In the genomic region with DNA sequence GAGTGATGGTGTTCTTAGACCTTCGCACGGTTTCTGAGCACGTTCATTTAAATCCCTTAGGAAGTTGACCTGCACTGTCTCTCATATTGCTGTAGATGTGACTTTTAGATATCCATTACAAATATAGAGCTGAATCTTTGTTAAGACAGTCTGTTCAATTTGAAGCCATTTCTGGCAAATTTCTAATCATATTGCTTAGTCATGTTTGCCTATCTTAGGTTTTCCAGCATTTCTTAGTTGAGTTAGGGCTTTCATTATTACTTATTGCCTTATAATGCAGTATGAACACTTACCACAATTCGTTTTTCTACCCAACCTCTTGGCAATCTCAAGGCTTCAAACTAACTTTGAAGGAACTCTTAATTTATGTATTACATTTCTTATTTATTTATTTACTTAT, we compare ENCODE assay signal across 20 cellular contexts.
DNase-seq lines count a peak whose midpoint lies in the region; ATAC-seq, FAIRE-seq and TF ChIP-seq lines count a peak whose summit lies in the region.
"Had no signal": no experiment of that assay in that cellular context is flagged by ENCODE, and none has a peak within 500 bp of the region (broad histone marks: within the 10 kb centered on the region; RNA-seq: fewer than 3 reads in every experiment).

No MANE protein-coding gene starts in this region.

- H3K56ac ChIP-seq in H1 (replicated peaks; ENCODE audit: insufficient read length, low read depth, low read length) = no peak overlapping the region

- no peak overlapping the region for H3K14ac ChIP-seq in H1 (ENCODE audit: insufficient read length)

- no peak for DNase-seq in CD8-positive, alpha-beta memory T cell
- no peak for DNase-seq in H1 (ENCODE audit: low read depth in 1 of 2, low spot score in 2 of 2)
- DNase-seq in neural progenitor cell (ENCODE audit: low spot score) = no peak
- DNase-seq in hypothalamus (lab: John Stamatoyannopoulos, UW) = no peak
- DNase-seq: BE2C; CD4-positive, alpha-beta memory T cell; COR-L47; DMS153; DMS79 treated with DMSO at 0.1 percent for 48 hours; EL; H7 had no signal

- H3K36me3 ChIP-seq in CD8-positive, alpha-beta memory T cell (ENCODE audit: insufficient read depth, low read length) = no peaks in the 10 kb centered on the region
- H3K36me3 ChIP-seq in Loucy (ENCODE audit: insufficient read depth, low read length) (peaks cover 22% of the 10 kb centered on the region; the same call in 1 of the 2 replicates), H1 (ENCODE audit: control insufficient read depth in 2 of 4, insufficient read depth in 4 of 4, low read length in 3 of 4) (peaks cover 2 to 14% (median 3%) of the 10 kb centered on the region in 4 experiments; a peak in 3 of 8 replicates), neural progenitor cell (peaks cover 15% of the 10 kb centered on the region)
- H3K36me3 ChIP-seq: BE2C had no signal

- FAIRE-seq in H1 (lab: Jason Lieb, UNC) = peak; percentile 70
- FAIRE-seq: A204.1, D721Med, GM12891, GM19239 had no signal

- CTCF ChIA-PET in CD8-positive, alpha-beta memory T cell (lab: Charles Lee) = interaction anchor here (0.6 kb wide), 1 partner anchor 13 kb away, joined by 3 read pairs; no protein-coding TSS in a partner anchor
- CTCF ChIA-PET in H1 (lab: Charles Lee; ENCODE audit: partially characterized antibody) = interaction anchor here (1.8 kb wide), 1 partner anchor 13 kb away, joined by 5 read pairs; no protein-coding TSS in a partner anchor

- no peak for TF ChIP-seq POLR2A in H1 (IDR thresholded peaks at IDR 0.05; ENCODE audit: control extremely low read depth in 1 of 2, low read depth in 2 of 2, low read length in 2 of 2)

- H3K23ac ChIP-seq in H1 (ENCODE audit: insufficient read length) = no peak overlapping the region

- no peaks in the 10 kb centered on the region for H3K9me3 Mint-ChIP-seq in CD8-positive, alpha-beta memory T cell
- no peaks in the 10 kb centered on the region for H3K9me3 Mint-ChIP-seq in neural progenitor cell
- H3K9me3 Mint-ChIP-seq: CD4-positive, alpha-beta memory T cell; IgD-negative memory B cell had no signal

- peak overlapping the region; percentile 51 for H3K9ac ChIP-seq in Loucy (ENCODE audit: low read depth, low read length, poor library complexity, severe bottlenecking)
- no peak overlapping the region for H3K9ac ChIP-seq in H1 (replicated peaks in 1 of 4; ENCODE audit: extremely low read depth in 1 of 4, low read depth in 3 of 4, low read length in 3 of 4)
- no peak overlapping the region for H3K9ac ChIP-seq in neural progenitor cell

- ATAC-seq in GM19452 (IDR thresholded peaks at IDR 0.05; ENCODE audit: unreplicated experiment) (no peak), GM18870 (IDR thresholded peaks at IDR 0.05; ENCODE audit: unreplicated experiment) (no peak)

- H3K27ac Mint-ChIP-seq in CD8-positive, alpha-beta memory T cell = no peak overlapping the region
- H3K27ac Mint-ChIP-seq in neural progenitor cell = no peak overlapping the region
- H3K27ac Mint-ChIP-seq: IgD-negative memory B cell had no signal

- H3K4me1 ChIP-seq in CD8-positive, alpha-beta memory T cell (ENCODE audit: insufficient read depth, low read length) = no peaks in the 10 kb centered on the region
- H3K4me1 ChIP-seq in Loucy (ENCODE audit: insufficient read depth, low read length, poor library complexity, severe bottlenecking) (peaks cover 38% of the 10 kb centered on the region), H1 (replicated peaks in 1 of 4; ENCODE audit: control insufficient read depth in 3 of 4, insufficient read depth in 4 of 4, low read length in 3 of 4) (peaks cover 0 to 5% (median 1%) of the 10 kb centered on the region in 4 experiments; a peak in 3 of 7 replicates), neural progenitor cell (peaks cover 15% of the 10 kb centered on the region)
- H3K4me1 ChIP-seq: BE2C had no signal

- H3K79me2 ChIP-seq in Loucy (ENCODE audit: insufficient read depth, low read length) (no peaks in the 10 kb centered on the region), H1 (ENCODE audit: control insufficient read depth in 1 of 2, insufficient read depth in 2 of 2, low read length in 2 of 2) (no peaks in the 10 kb centered on the region), neural progenitor cell (ENCODE audit: low read depth) (no peaks in the 10 kb centered on the region)

- H2BK120ac ChIP-seq in H1 (replicated peaks; ENCODE audit: low read depth, low read length) = peak overlapping the region; percentile 18

- no peaks in the 10 kb centered on the region for H3K9me2 ChIP-seq in Loucy (replicated peaks; ENCODE audit: low read depth, low read length)

- TF ChIP-seq RAD21 in H1 (IDR thresholded peaks at IDR 0.05 in 1 of 2, conservative IDR thresholded peaks at IDR 0.05 in 1 of 2; ENCODE audit: low read depth in 2 of 2, low read length in 2 of 2) = no peak

- H3K4me3 Mint-ChIP-seq in CD8-positive, alpha-beta memory T cell = no peak overlapping the region
- no peak overlapping the region for H3K4me3 Mint-ChIP-seq in neural progenitor cell
- H3K4me3 Mint-ChIP-seq: CD4-positive, alpha-beta memory T cell; IgD-negative memory B cell had no signal

- peak overlapping the region; percentile 87 for H4K5ac ChIP-seq in H1 (ENCODE audit: insufficient read length, low read depth, low read length)

- H3K23me2 ChIP-seq in H1 (ENCODE audit: low read depth, low read length) = no peaks in the 10 kb centered on the region

- H4K8ac ChIP-seq in H1 (ENCODE audit: extremely low read depth, insufficient read depth, low read length) = no peak overlapping the region

- H3K4me1 Mint-ChIP-seq in CD8-positive, alpha-beta memory T cell = peaks cover 0 to 12% (median 6%) of the 10 kb centered on the region in 3 donors
- peaks cover 7% of the 10 kb centered on the region for H3K4me1 Mint-ChIP-seq in neural progenitor cell
- H3K4me1 Mint-ChIP-seq: IgD-negative memory B cell had no signal

- no peak overlapping the region for H3K18ac ChIP-seq in H1 (ENCODE audit: extremely low read depth, low read length)

- POLR2A ChIA-PET in CD8-positive, alpha-beta memory T cell (lab: Charles Lee) = no interaction called here
- POLR2A ChIA-PET in H1 (lab: Charles Lee; ENCODE audit: partially characterized antibody) = no interaction called here

- no peaks in the 10 kb centered on the region for H3K79me1 ChIP-seq in H1 (ENCODE audit: low read depth, low read length)

- peak overlapping the region; percentile 64 for H3K4me2 ChIP-seq in Loucy (ENCODE audit: low read depth, low read length, poor library complexity, severe bottlenecking)
- H3K4me2 ChIP-seq in H1 (ENCODE audit: insufficient read depth in 1 of 2, low read depth in 2 of 2, low read length in 2 of 2) = no peak overlapping the region; a peak in 1 of 4 replicates
- H3K4me2 ChIP-seq in neural progenitor cell = peak overlapping the region; percentile 51

- H3K9me3 ChIP-seq in CD8-positive, alpha-beta memory T cell (ENCODE audit: low read length) = no peaks in the 10 kb centered on the region
- H3K9me3 ChIP-seq in Loucy (ENCODE audit: insufficient read depth, low read depth, low read length) (no peaks in the 10 kb centered on the region), H1 (ENCODE audit: insufficient read depth in 2 of 2, low read depth in 1 of 2, low read length in 1 of 2) (no peaks in the 10 kb centered on the region), neural progenitor cell (ENCODE audit: low read depth) (no peaks in the 10 kb centered on the region)
- H3K9me3 ChIP-seq: BE2C had no signal

- H2BK15ac ChIP-seq in H1 (ENCODE audit: low read length) = no peak overlapping the region

- H3K4me3 ChIP-seq in CD8-positive, alpha-beta memory T cell (ENCODE audit: low read length) = no peak overlapping the region
- peak overlapping the region; percentile 11 for H3K4me3 ChIP-seq in Loucy (ENCODE audit: low read length, poor library complexity, severe bottlenecking)
- H3K4me3 ChIP-seq in H1 (ENCODE audit: extremely low read depth in 1 of 4, insufficient read depth in 2 of 4, low read depth in 3 of 4, low read length in 4 of 4) = no peak overlapping the region
- H3K4me3 ChIP-seq in neural progenitor cell = peak overlapping the region; percentile 8

- H3K36me3 Mint-ChIP-seq in CD8-positive, alpha-beta memory T cell = peaks cover 6 to 30% (median 11%) of the 10 kb centered on the region in 3 donors
- peaks cover 26% of the 10 kb centered on the region for H3K36me3 Mint-ChIP-seq in neural progenitor cell

- no peaks in the 10 kb centered on the region for H3K27me3 Mint-ChIP-seq in CD8-positive, alpha-beta memory T cell
- H3K27me3 Mint-ChIP-seq in neural progenitor cell (ENCODE audit: insufficient read depth, low read depth) = peaks cover 3% of the 10 kb centered on the region
- H3K27me3 Mint-ChIP-seq: CD4-positive, alpha-beta memory T cell; IgD-negative memory B cell had no signal

- no peak overlapping the region for H2AK5ac ChIP-seq in H1 (ENCODE audit: low read depth, low read length)

- peak overlapping the region; percentile 4 for H3K27ac ChIP-seq in CD8-positive, alpha-beta memory T cell (ENCODE audit: low read depth, low read length)
- H3K27ac ChIP-seq in H1 (ENCODE audit: low read depth, low read length) (no peak overlapping the region), neural progenitor cell (peak overlapping the region; percentile 87)
- H3K27ac ChIP-seq: C4-2B had no signal

- H4K20me1 ChIP-seq in Loucy (ENCODE audit: insufficient read depth, low read length, poor library complexity, severe bottlenecking) (no peaks in the 10 kb centered on the region), H1 (replicated peaks in 1 of 2; ENCODE audit: control insufficient read depth in 1 of 2, insufficient read depth in 2 of 2, low read length in 2 of 2) (no peaks in the 10 kb centered on the region), neural progenitor cell (ENCODE audit: low read depth) (no peaks in the 10 kb centered on the region)

- no peak for TF ChIP-seq EP300 in H1 (IDR thresholded peaks at IDR 0.05; ENCODE audit: borderline replicate concordance in 1 of 2, low read depth in 2 of 2, low read length in 2 of 2)

- no peaks in the 10 kb centered on the region for H3F3A ChIP-seq in Loucy (ENCODE audit: low read depth)
- peaks cover 14% of the 10 kb centered on the region for H3F3A ChIP-seq in neural progenitor cell (ENCODE audit: low read depth)

- H3K4ac ChIP-seq in H1 (replicated peaks; ENCODE audit: insufficient read length, low read depth, low read length) = no peak overlapping the region

- no peak overlapping the region for H2BK12ac ChIP-seq in H1 (ENCODE audit: low read depth, low read length)

- H4K91ac ChIP-seq in H1 (replicated peaks; ENCODE audit: insufficient read length, low read length) = no peak overlapping the region

- TF ChIP-seq CTCF in Loucy (conservative IDR thresholded peaks at IDR 0.05; ENCODE audit: low read length) (no peak), H1 (IDR thresholded peaks at IDR 0.05; ENCODE audit: control extremely low read depth in 1 of 3, insufficient read depth in 1 of 3, low read depth in 1 of 3, low read length in 3 of 3) (no peak), neural progenitor cell (IDR thresholded peaks at IDR 0.05) (no peak)

- no peak overlapping the region for H2BK5ac ChIP-seq in H1 (ENCODE audit: low read depth, low read length)

- H2BK20ac ChIP-seq in H1 (ENCODE audit: low read length) = no peak overlapping the region

- WGBS in H1 (ENCODE audit: extremely low coverage in 1 of 2, insufficient coverage in 1 of 2, insufficient read length in 1 of 2, insufficient replicate concordance in 2 of 2, low coverage in 1 of 2, low lambda C conversion rate in 2 of 2, missing lambda C conversion rate in 1 of 2), 2 experiments = 88% methylated on average over 4 of the region's 4 CpGs; no CpG with 5 or more reads in 1 of the 2 experiments

- no peaks in the 10 kb centered on the region for H3K27me3 ChIP-seq in CD8-positive, alpha-beta memory T cell (ENCODE audit: insufficient read depth, low read length, poor library complexity, severe bottlenecking)
- H3K27me3 ChIP-seq in Loucy (ENCODE audit: insufficient read depth, low read length, poor library complexity, severe bottlenecking) = no peaks in the 10 kb centered on the region
- no peaks in the 10 kb centered on the region for H3K27me3 ChIP-seq in H1 (replicated peaks in 1 of 4; ENCODE audit: control insufficient read depth in 3 of 4, extremely low read depth in 1 of 4, insufficient read depth in 3 of 4, low read length in 3 of 4)
- no peaks in the 10 kb centered on the region for H3K27me3 ChIP-seq in neural progenitor cell
- H3K27me3 ChIP-seq: BE2C had no signal

- H2AFZ ChIP-seq in Loucy (ENCODE audit: low read length) (peak overlapping the region; percentile 2; the same call in 1 of the 2 replicates), H1 (ENCODE audit: low read length) (no peak overlapping the region), neural progenitor cell (replicated peaks) (no peak overlapping the region)

Comparison
In these comparisons a context has a peak if more than half of its experiments do, and no peak if none do; other contexts are left out.
1. H3K4me3 ChIP-seq: peak in Loucy (single experiment) and neural progenitor cell (single experiment); none in CD8-positive, alpha-beta memory T cell (single experiment) and H1 (0 of 4).
2. H3K4me2 ChIP-seq: peak in Loucy (single experiment) and neural progenitor cell (single experiment); none in H1 (0 of 2).